ENCODE assay signal across 8 cellular contexts in the genomic region with DNA sequence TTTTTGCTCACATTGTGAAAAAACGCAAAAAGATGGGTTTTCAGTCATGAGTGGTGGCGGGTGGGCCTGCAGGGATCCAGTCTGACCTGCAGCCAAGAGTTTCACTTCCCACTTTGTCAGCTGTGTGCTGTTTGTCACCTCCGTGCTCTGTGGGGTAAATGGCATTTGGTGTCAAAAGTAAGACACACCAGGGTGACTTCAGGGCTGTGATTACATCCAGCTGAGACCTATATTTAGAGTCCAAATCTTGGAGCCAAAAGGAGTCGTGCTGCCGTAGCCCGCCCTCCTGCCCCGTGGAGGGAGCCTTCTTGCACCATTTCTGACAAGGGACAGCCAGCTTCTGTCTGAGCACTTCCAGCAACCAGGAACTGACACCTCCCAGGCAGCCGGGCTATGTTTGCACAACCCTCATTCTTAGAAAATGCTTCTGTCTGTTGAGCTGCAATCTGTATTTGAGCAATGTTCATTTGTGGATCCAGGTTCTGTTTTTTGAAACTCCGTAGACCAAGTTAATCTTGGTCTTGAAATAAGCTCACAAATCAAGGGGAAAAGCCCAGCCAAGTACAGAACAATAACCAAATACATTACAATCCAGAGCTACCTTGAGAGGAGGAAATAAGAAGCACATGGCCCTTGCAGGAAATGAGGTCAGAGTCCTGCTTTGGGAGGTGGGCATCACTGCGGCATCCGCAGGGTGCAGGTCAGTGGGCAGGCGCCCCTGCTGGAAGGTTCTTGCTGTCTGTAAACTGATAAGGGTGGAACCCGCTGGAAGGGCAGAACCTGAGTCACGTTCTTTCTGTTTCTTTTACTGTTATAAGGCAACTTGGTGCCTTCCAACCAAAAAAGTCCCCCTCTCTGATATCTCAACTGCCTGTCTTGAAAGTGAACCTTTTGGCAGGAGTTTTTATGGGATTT. TPM values are rescaled to one million over a fixed set of nuclear protein-coding genes. Genes with fewer than 3 reads are reported as not detected.
DNase-seq lines count a peak whose midpoint lies in the region; ATAC-seq, FAIRE-seq and TF ChIP-seq lines count a peak whose summit lies in the region.

No MANE protein-coding gene starts in this region.

- peak; percentile 93 for FAIRE-seq in GM12891 (lab: Jason Lieb, UNC)

- H3K4me3 Mint-ChIP-seq in HFFc6: no peak overlapping the region
- peak overlapping the region; percentile 23 for H3K4me3 Mint-ChIP-seq in activated CD8-positive, alpha-beta memory T cell treated with anti-CD3 and anti-CD28 coated beads, Interleukin-2, amount 10 ng/mL, durations not matched to agents 7 days and 5 days
- H3K4me3 Mint-ChIP-seq in nephron: peak overlapping the region; percentile 46 to 79 (median 64)

- peak; percentile 56 for ATAC-seq in activated CD8-positive, alpha-beta memory T cell treated with anti-CD3 and anti-CD28 coated beads, Interleukin-2, amount 10 ng/mL, durations not matched to agents 7 days and 5 days

- CTCF ChIA-PET in activated CD8-positive, alpha-beta memory T cell treated with anti-CD3 and anti-CD28 coated beads, Interleukin-2, amount 10 ng/mL, durations not matched to agents 7 days and 5 days (lab: Charles Lee): interaction anchor here (0.6 to 3.6 kb wide), 13 partner anchors 9 to 171 kb away, joined by 3 to 25 read pairs (median 6); partner anchors contain the start of genes ABCG1 and UBASH3A

- TF ChIP-seq CTCF in HFFc6 (IDR thresholded peaks at IDR 0.05) (peak; percentile 11; the same call in 1 of the 2 replicates), nephron (IDR thresholded peaks at IDR 0.05; ENCODE audit: unreplicated experiment in 3 of 3) (peak in 1 of 3 experiments; percentile 24)

- H3K9me3 Mint-ChIP-seq in HFFc6: no peaks in the 10 kb centered on the region; the same call in 1 of the 2 replicates
- no peaks in the 10 kb centered on the region for H3K9me3 Mint-ChIP-seq in activated CD8-positive, alpha-beta memory T cell treated with anti-CD3 and anti-CD28 coated beads, Interleukin-2, amount 10 ng/mL, durations not matched to agents 7 days and 5 days (ENCODE audit: low read depth)
- no peaks in the 10 kb centered on the region for H3K9me3 Mint-ChIP-seq in nephron

- peaks cover 15% of the 10 kb centered on the region for H3K27me3 Mint-ChIP-seq in HFFc6 (ENCODE audit: insufficient read depth)
- H3K27me3 Mint-ChIP-seq in activated CD8-positive, alpha-beta memory T cell treated with anti-CD3 and anti-CD28 coated beads, Interleukin-2, amount 10 ng/mL, durations not matched to agents 7 days and 5 days: no peaks in the 10 kb centered on the region
- H3K27me3 Mint-ChIP-seq in nephron (ENCODE audit: low read depth): peaks cover 53% of the 10 kb centered on the region

- no peaks in the 10 kb centered on the region for H3K36me3 Mint-ChIP-seq in HFFc6 (ENCODE audit: low read depth)
- peaks cover 6% of the 10 kb centered on the region for H3K36me3 Mint-ChIP-seq in activated CD8-positive, alpha-beta memory T cell treated with anti-CD3 and anti-CD28 coated beads, Interleukin-2, amount 10 ng/mL, durations not matched to agents 7 days and 5 days
- H3K36me3 Mint-ChIP-seq in nephron (ENCODE audit: low read depth): no peaks in the 10 kb centered on the region

- H3K4me1 Mint-ChIP-seq in HFFc6 (ENCODE audit: low read depth) (no peaks in the 10 kb centered on the region), nephron (peaks cover 63% of the 10 kb centered on the region)
- H3K4me1 Mint-ChIP-seq in activated CD8-positive, alpha-beta memory T cell treated with anti-CD3 and anti-CD28 coated beads, Interleukin-2, amount 10 ng/mL, durations not matched to agents 7 days and 5 days: peaks cover 88% of the 10 kb centered on the region

- no peak overlapping the region for H3K27ac Mint-ChIP-seq in HFFc6
- H3K27ac Mint-ChIP-seq in activated CD8-positive, alpha-beta memory T cell treated with anti-CD3 and anti-CD28 coated beads, Interleukin-2, amount 10 ng/mL, durations not matched to agents 7 days and 5 days: peak overlapping the region; percentile 89
- peak overlapping the region; percentile 48 to 88 (median 70) for H3K27ac Mint-ChIP-seq in nephron

- DNase-seq in GM12891 (ENCODE audit: insufficient read length, low spot score) (peak; percentile 67), HFFc6 (no peak), NCI-H526 treated with DMSO at 0.1 percent for 48 hours (lab: John Stamatoyannopoulos, UW) (peak; percentile 18), erythroblast (lab: John Stamatoyannopoulos, UW) (peak; percentile 90 to 91), superior temporal gyrus (ENCODE audit: extremely low spot score) (peak; percentile 56), amniotic stem cell (lab: John Stamatoyannopoulos, UW) (no peak)
- DNase-seq in activated CD8-positive, alpha-beta memory T cell treated with anti-CD3 and anti-CD28 coated beads, Interleukin-2, amount 10 ng/mL, durations not matched to agents 7 days and 5 days: peak; percentile 90

- TF ChIP-seq POLR2A in GM12891 (IDR thresholded peaks at IDR 0.05; ENCODE audit: low read depth, low read length): no peak
- no peak for TF ChIP-seq POLR2A in erythroblast (IDR thresholded peaks at IDR 0.05; ENCODE audit: low read length)

TF ChIP-seq in GM12891, 5 proteins besides CTCF, POLR2A, EP300 and RAD21:
- TF ChIP-seq TAF1 (IDR thresholded peaks at IDR 0.05; ENCODE audit: low read depth, low read length): no peak
- TF ChIP-seq PAX5 (IDR thresholded peaks at IDR 0.05; ENCODE audit: insufficient read depth, low read length, severe bottlenecking): no peak
- TF ChIP-seq POU2F2 (IDR thresholded peaks at IDR 0.05; ENCODE audit: low read depth, low read length): peak; percentile 5; the same call in 1 of the 2 replicates
- TF ChIP-seq POLR2AphosphoS5 (IDR thresholded peaks at IDR 0.05; ENCODE audit: low read depth, low read length): no peak
- TF ChIP-seq SPI1 (IDR thresholded peaks at IDR 0.05; ENCODE audit: low read depth, low read length): peak; percentile 99
TF ChIP-seq in GM12891: peak in this region for 2.

RNA-seq across cellular contexts. Expression of gene ABCG1, which starts 14.4 kb away (rescaled TPM):
- polyA plus RNA-seq in GM12891 (2012; ENCODE audit: low read depth, missing spikeins): 2.5 TPM
- not detected for total RNA-seq in HFFc6 (2021; fragmentation: NEBNext Ultra II Directional; extraction: Animal tissue kit (Norgen Biotek cat#: 25700))
- 10 to 100 TPM in 1 of 2 experiments, 1 to 10 TPM in 1; 6.7 to 13.2 TPM for total RNA-seq in activated CD8-positive, alpha-beta memory T cell treated with anti-CD3 and anti-CD28 coated beads, Interleukin-2, amount 10 ng/mL, durations not matched to agents 7 days and 5 days

Comparison
In these comparisons a context has a peak if more than half of its experiments do, and no peak if none do; other contexts are left out.
1. DNase-seq: peak in GM12891 (single experiment), NCI-H526 treated with DMSO at 0.1 percent for 48 hours (single experiment), activated CD8-positive, alpha-beta memory T cell treated with anti-CD3 and anti-CD28 coated beads, Interleukin-2, amount 10 ng/mL, durations not matched to agents 7 days and 5 days (single experiment), erythroblast (2 of 2) and superior temporal gyrus (single experiment); none in HFFc6 (single experiment) and amniotic stem cell (single experiment).
2. RNA of gene ABCG1, which starts 14.4 kb away (total RNA-seq): 6.7 to 13.2 TPM in activated CD8-positive, alpha-beta memory T cell treated with anti-CD3 and anti-CD28 coated beads, Interleukin-2, amount 10 ng/mL, durations not matched to agents 7 days and 5 days; not detected in HFFc6; every median in the first group is over 4 times any median in the second.